ENCODE assay signal across 1 cellular context in the genomic region with DNA sequence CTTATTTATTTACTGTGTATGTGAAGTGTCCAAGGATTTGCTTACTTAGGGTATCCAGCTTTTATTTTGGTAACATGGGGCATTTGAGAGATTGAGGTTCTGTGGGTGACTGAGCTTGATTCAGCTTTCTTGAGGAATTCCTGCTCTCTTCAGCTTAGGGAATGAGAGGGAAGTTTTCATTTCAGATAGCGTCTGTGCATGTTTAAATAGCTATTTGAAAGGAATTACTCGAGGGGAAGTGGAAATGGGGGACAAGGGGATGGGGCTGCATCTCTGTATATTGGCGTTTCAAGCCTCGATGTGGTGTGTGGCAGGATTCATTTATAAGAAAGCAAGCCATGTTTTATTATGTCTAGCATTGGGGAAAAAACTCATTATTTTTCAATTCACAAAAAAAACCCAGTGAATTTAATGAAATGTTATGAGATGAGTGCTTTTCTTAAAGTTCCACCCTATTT.
TF ChIP-seq lines count a peak whose summit lies in the region.

No MANE protein-coding gene starts in this region.

TF ChIP-seq in IMR-90, 13 proteins besides CTCF, POLR2A, EP300 and RAD21:
- TF ChIP-seq, protein P1, sequence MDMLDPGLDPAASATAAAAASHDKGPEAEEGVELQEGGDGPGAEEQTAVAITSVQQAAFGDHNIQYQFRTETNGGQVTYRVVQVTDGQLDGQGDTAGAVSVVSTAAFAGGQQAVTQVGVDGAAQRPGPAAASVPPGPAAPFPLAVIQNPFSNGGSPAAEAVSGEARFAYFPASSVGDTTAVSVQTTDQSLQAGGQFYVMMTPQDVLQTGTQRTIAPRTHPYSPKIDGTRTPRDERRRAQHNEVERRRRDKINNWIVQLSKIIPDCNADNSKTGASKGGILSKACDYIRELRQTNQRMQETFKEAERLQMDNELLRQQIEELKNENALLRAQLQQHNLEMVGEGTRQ (IDR thresholded peaks at IDR 0.05; ENCODE audit: low read depth, low read length): no peak
- TF ChIP-seq RCOR1 (IDR thresholded peaks at IDR 0.05; ENCODE audit: insufficient replicate concordance, low read length) (no peak), CEBPB (IDR thresholded peaks at IDR 0.05; ENCODE audit: low read depth, low read length) (no peak), MXI1 (IDR thresholded peaks at IDR 0.05; ENCODE audit: borderline replicate concordance, low read depth, low read length) (no peak), SMC3 (IDR thresholded peaks at IDR 0.05; ENCODE audit: low read depth, low read length) (no peak), NFE2L2 (IDR thresholded peaks at IDR 0.05; ENCODE audit: low read depth, low read length) (no peak), BHLHE40 (IDR thresholded peaks at IDR 0.05; ENCODE audit: low read depth, low read length) (no peak)
